In the genomic region with DNA sequence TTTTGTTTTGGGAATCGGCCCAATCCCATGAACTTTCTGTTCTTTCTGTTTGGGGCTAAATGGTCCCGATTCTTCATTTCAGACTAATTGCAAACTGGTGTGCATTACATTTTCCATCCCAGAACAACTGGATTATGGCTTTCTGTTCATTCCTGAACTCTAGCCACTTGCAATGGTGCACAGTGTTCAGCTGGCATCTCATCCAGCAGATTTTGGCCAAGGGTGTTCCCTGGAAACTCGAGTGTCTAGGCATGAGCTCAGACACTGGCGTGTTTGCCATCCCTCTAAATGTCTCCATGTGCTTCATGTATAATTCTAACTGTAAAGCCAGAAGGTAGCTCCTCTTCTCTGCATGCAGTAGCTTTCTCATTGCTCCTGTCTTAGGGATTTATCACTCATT, we compare ENCODE assay signal across 25 cellular contexts.
"Had no signal": no experiment of that assay in that cellular context is flagged by ENCODE, and none has a peak within 500 bp of the region (broad histone marks: within the 10 kb centered on the region; RNA-seq: fewer than 3 reads in every experiment).

No MANE protein-coding gene starts in this region.

- H3K27ac ChIP-seq: esophagus muscularis mucosa, transverse colon, uterus had no signal

- H3K36me3 ChIP-seq: esophagus muscularis mucosa, transverse colon, uterus had no signal

- H3K4me1 Mint-ChIP-seq: activated CD4-positive, alpha-beta T cell treated with anti-CD3 and anti-CD28 coated beads, Interleukin-2, amount 10 ng/mL, durations not matched to agents 24 days and 14 days; activated naive CD4-positive, alpha-beta T cell treated with anti-CD3 and anti-CD28 coated beads, Interleukin-2, amount 50 U/mL, for 24 hours; central memory CD8-positive, alpha-beta T cell; natural killer cell; stimulated activated effector memory CD8-positive, alpha-beta T cell treated with anti-CD3 and anti-CD28 coated beads, Interleukin-12 subunit alpha, Interleukin-12 subunit beta, amount 100 ng/mL, for 72 hours; stimulated activated naive CD8-positive, alpha-beta T cell treated with anti-CD3 and anti-CD28 coated beads, Interleukin-15, amount 100 ng/mL, for 72 hours had no signal

- H3K27ac Mint-ChIP-seq: activated CD4-positive, alpha-beta memory T cell treated with anti-CD3 and anti-CD28 coated beads, Interleukin-2, amount 10 ng/mL, durations not matched to agents 7 days and 5 days; activated CD4-positive, alpha-beta T cell treated with anti-CD3 and anti-CD28 coated beads, Interleukin-2, amount 10 ng/mL, durations not matched to agents 24 days and 14 days; activated naive CD4-positive, alpha-beta T cell treated with anti-CD3 and anti-CD28 coated beads, Interleukin-2, amount 50 U/mL, for 24 hours; activated T-helper 1 cell treated with anti-CD3 and anti-CD28 coated beads, Interleukin-12 subunit alpha, Interleukin-12 subunit beta, Interleukin-2, Interleukin-4 antibody, amounts not matched to agents 30 ng/mL and 10 ng/mL and 1 ng/mL, durations not matched to agents 14 hours and 24 hours and 36 hours; brain; natural killer cell; stimulated activated effector memory CD8-positive, alpha-beta T cell treated with anti-CD3 and anti-CD28 coated beads, Interleukin-12 subunit alpha, Interleukin-12 subunit beta, amount 100 ng/mL, for 72 hours; stimulated activated naive CD8-positive, alpha-beta T cell treated with anti-CD3 and anti-CD28 coated beads, Interleukin-15, amount 100 ng/mL, for 72 hours; T-cell; T-helper 2 cell treated with Interferon-gamma antibody and Interleukin-4, amounts not matched to agents 5 μg/mL and 100 μg/mL, for 36 hours had no signal

- DNase-seq: activated CD4-positive, alpha-beta memory T cell treated with anti-CD3 and anti-CD28 coated beads, Interleukin-2, amount 10 ng/mL, durations not matched to agents 7 days and 5 days; activated CD4-positive, alpha-beta T cell treated with anti-CD3 and anti-CD28 coated beads, Interleukin-2, amount 10 ng/mL, durations not matched to agents 24 days and 14 days; activated gamma-delta T cell treated with Interleukin-2 at 50 U/mL for 16 hours; activated T-cell treated with anti-CD3 and anti-CD28 coated beads for 4 hours; effector memory CD4-positive, alpha-beta T cell; foreskin fibroblast; kidney; midbrain; natural killer cell; stimulated activated CD4-positive, alpha-beta T cell treated with anti-CD3 and anti-CD28 coated beads, Interleukin-1b, Interleukin-23, amount 100 ng/mL, for 48 hours; stimulated activated naive CD8-positive, alpha-beta T cell treated with anti-CD3 and anti-CD28 coated beads, Interleukin-15, amount 100 ng/mL, for 72 hours; T-cell; transverse colon; uterus had no signal

- H3K9me3 ChIP-seq: esophagus muscularis mucosa, transverse colon, uterus had no signal

- H3K27me3 ChIP-seq: esophagus muscularis mucosa, transverse colon, uterus had no signal

- ATAC-seq: activated CD4-positive, CD25-positive, alpha-beta regulatory T cell treated with anti-CD3 and anti-CD28 coated beads, Interleukin-2, amount 50 U/mL, for 24 hours; left lobe of liver; natural killer cell; stimulated activated effector memory CD8-positive, alpha-beta T cell treated with anti-CD3 and anti-CD28 coated beads, Interleukin-12 subunit alpha, Interleukin-12 subunit beta, amount 100 ng/mL, for 72 hours; stimulated activated naive CD8-positive, alpha-beta T cell treated with anti-CD3 and anti-CD28 coated beads, Interleukin-15, amount 100 ng/mL, for 72 hours; T-cell had no signal

- H3K36me3 Mint-ChIP-seq: activated naive CD4-positive, alpha-beta T cell treated with anti-CD3 and anti-CD28 coated beads, Interleukin-2, amount 50 U/mL, for 24 hours; brain; natural killer cell; stimulated activated effector memory CD8-positive, alpha-beta T cell treated with anti-CD3 and anti-CD28 coated beads, Interleukin-12 subunit alpha, Interleukin-12 subunit beta, amount 100 ng/mL, for 72 hours; T-cell had no signal

- H3K4me3 ChIP-seq: esophagus muscularis mucosa, skin epidermis, transverse colon, uterus had no signal

- H3K9me3 Mint-ChIP-seq: activated CD4-positive, alpha-beta memory T cell treated with anti-CD3 and anti-CD28 coated beads, Interleukin-2, amount 10 ng/mL, durations not matched to agents 7 days and 5 days; activated CD4-positive, alpha-beta T cell treated with anti-CD3 and anti-CD28 coated beads, Interleukin-2, amount 10 ng/mL, durations not matched to agents 24 days and 14 days; activated naive CD4-positive, alpha-beta T cell treated with anti-CD3 and anti-CD28 coated beads, Interleukin-2, amount 50 U/mL, for 24 hours; activated T-helper 1 cell treated with anti-CD3 and anti-CD28 coated beads, Interleukin-12 subunit alpha, Interleukin-12 subunit beta, Interleukin-2, Interleukin-4 antibody, amounts not matched to agents 30 ng/mL and 10 ng/mL and 1 ng/mL, durations not matched to agents 14 hours and 24 hours and 36 hours; brain; central memory CD8-positive, alpha-beta T cell; natural killer cell; stimulated activated effector memory CD8-positive, alpha-beta T cell treated with anti-CD3 and anti-CD28 coated beads, Interleukin-12 subunit alpha, Interleukin-12 subunit beta, amount 100 ng/mL, for 72 hours; stimulated activated naive CD8-positive, alpha-beta T cell treated with anti-CD3 and anti-CD28 coated beads, Interleukin-15, amount 100 ng/mL, for 72 hours; T-cell; T-helper 2 cell treated with Interferon-gamma antibody and Interleukin-4, amounts not matched to agents 5 μg/mL and 100 μg/mL, for 36 hours had no signal

- H3K4me3 Mint-ChIP-seq: activated CD4-positive, alpha-beta memory T cell treated with anti-CD3 and anti-CD28 coated beads, Interleukin-2, amount 10 ng/mL, durations not matched to agents 7 days and 5 days; activated CD4-positive, alpha-beta T cell treated with anti-CD3 and anti-CD28 coated beads, Interleukin-2, amount 10 ng/mL, durations not matched to agents 24 days and 14 days; activated naive CD4-positive, alpha-beta T cell treated with anti-CD3 and anti-CD28 coated beads, Interleukin-2, amount 50 U/mL, for 24 hours; activated T-helper 1 cell treated with anti-CD3 and anti-CD28 coated beads, Interleukin-12 subunit alpha, Interleukin-12 subunit beta, Interleukin-2, Interleukin-4 antibody, amounts not matched to agents 30 ng/mL and 10 ng/mL and 1 ng/mL, durations not matched to agents 14 hours and 24 hours and 36 hours; brain; central memory CD8-positive, alpha-beta T cell; natural killer cell; stimulated activated effector memory CD8-positive, alpha-beta T cell treated with anti-CD3 and anti-CD28 coated beads, Interleukin-12 subunit alpha, Interleukin-12 subunit beta, amount 100 ng/mL, for 72 hours; stimulated activated naive CD8-positive, alpha-beta T cell treated with anti-CD3 and anti-CD28 coated beads, Interleukin-15, amount 100 ng/mL, for 72 hours; T-cell; T-helper 2 cell treated with Interferon-gamma antibody and Interleukin-4, amounts not matched to agents 5 μg/mL and 100 μg/mL, for 36 hours had no signal

- H3K4me1 ChIP-seq: uterus had no signal

- H3K27me3 Mint-ChIP-seq: progenitor cell of endocrine pancreas had no signal
